8 cellular contexts compared by ENCODE assay signal in the genomic region with DNA sequence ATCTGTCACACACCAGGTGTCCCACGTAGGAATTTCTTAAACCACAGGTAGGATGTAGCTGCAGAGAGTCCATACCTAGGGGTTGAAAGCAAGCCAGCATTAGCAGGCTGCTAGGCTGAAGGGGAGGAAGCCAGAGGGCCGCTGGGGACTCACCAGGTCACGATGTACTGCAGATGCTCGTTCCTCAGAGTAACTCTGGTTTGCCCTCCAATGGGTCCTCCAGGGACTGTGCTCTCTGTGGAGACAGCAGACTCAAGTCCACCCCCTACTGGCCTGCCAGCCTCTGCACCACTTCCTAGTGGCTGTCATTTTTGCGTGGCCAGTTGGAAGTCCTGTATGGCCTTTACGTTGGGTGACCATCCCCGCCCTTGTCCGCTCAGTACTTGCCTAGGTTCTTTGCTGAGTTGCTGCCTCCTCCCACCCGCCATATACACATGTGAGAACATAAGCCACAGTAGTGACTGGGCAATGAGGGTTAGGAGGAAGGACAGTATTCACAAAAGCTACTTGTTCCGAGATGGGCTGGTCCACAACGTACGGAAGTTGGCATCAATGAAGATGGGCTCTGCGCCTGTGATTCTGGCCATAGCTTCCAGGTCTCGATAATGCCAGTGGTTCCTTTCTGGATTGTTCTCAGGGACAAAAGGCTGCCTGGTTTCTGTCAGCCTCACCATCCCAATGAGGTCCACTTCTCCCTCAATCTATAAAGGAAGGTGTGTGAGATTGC. TPM values are rescaled to one million over a fixed set of nuclear protein-coding genes. Genes with fewer than 3 reads are reported as not detected.
DNase-seq lines count a peak whose midpoint lies in the region; ATAC-seq and TF ChIP-seq lines count a peak whose summit lies in the region.

No MANE protein-coding gene starts in this region.

- H4K20me1 ChIP-seq in MM.1S (ENCODE audit: insufficient read depth, low read length), result peaks cover 11% of the 10 kb centered on the region

- TF ChIP-seq CTCF in MM.1S (IDR thresholded peaks at IDR 0.05; ENCODE audit: low read length) (peak; percentile 62), upper lobe of right lung (IDR thresholded peaks at IDR 0.05) (peak; percentile 57)

- H3K27me3 ChIP-seq in MM.1S (replicated peaks; ENCODE audit: insufficient read depth, low read length) (no peaks in the 10 kb centered on the region), upper lobe of right lung (no peaks in the 10 kb centered on the region)

- H2AFZ ChIP-seq in MM.1S (ENCODE audit: low read length), result no peak overlapping the region

- H3K4me2 ChIP-seq in MM.1S (ENCODE audit: low read depth, low read length), result no peak overlapping the region

- H3K27ac ChIP-seq in MM.1S (ENCODE audit: low read length) (no peak overlapping the region), upper lobe of right lung (no peak overlapping the region)

- H3K9ac ChIP-seq in MM.1S (ENCODE audit: low read length), result no peak overlapping the region

- peaks cover 70% of the 10 kb centered on the region for H3F3A ChIP-seq in MM.1S (ENCODE audit: insufficient read depth, low read length)

- H3K4me3 ChIP-seq in MM.1S (ENCODE audit: low read length), result no peak overlapping the region
- no peak overlapping the region for H3K4me3 ChIP-seq in upper lobe of right lung

- intact Hi-C loops in left cardiac atrium (cut with DNase I), result no loop called here
- intact Hi-C loops in upper lobe of right lung (cut with DNase I), result no loop called here

- H3K36me3 ChIP-seq in MM.1S (replicated peaks; ENCODE audit: insufficient read depth, low read length), result peaks cover 17% of the 10 kb centered on the region
- peaks cover 54% of the 10 kb centered on the region for H3K36me3 ChIP-seq in upper lobe of right lung

- H3K9me2 ChIP-seq in MM.1S (replicated peaks; ENCODE audit: insufficient read depth, low read length), result no peaks in the 10 kb centered on the region

- H3K79me2 ChIP-seq in MM.1S (ENCODE audit: low read length), result peaks cover 60% of the 10 kb centered on the region

- H3K9me3 ChIP-seq in MM.1S (replicated peaks; ENCODE audit: insufficient read depth, low read length), result no peaks in the 10 kb centered on the region
- H3K9me3 ChIP-seq in upper lobe of right lung, result no peaks in the 10 kb centered on the region

- peaks cover 11% of the 10 kb centered on the region; the same call in 1 of the 2 replicates for H3K4me1 ChIP-seq in MM.1S (ENCODE audit: low read length)
- peaks cover 26% of the 10 kb centered on the region for H3K4me1 ChIP-seq in upper lobe of right lung

- DNase-seq in activated CD4-positive, alpha-beta T cell treated with anti-CD3 and anti-CD28 coated beads for 48 hours, result peak; percentile 71
- no peak for DNase-seq in activated CD4-positive, alpha-beta T cell treated with anti-CD3 and anti-CD28 coated beads, Interleukin-2, amount 50 U/mL, for 1 hour
- DNase-seq in MM.1S, result peak; percentile 66
- DNase-seq in activated CD8-positive, alpha-beta memory T cell treated with anti-CD3 and anti-CD28 coated beads for 24 hours, result peak; percentile 82
- DNase-seq in left cardiac atrium, result peak; percentile 56
- DNase-seq in upper lobe of right lung, result no peak
- DNase-seq in amniotic stem cell (lab: John Stamatoyannopoulos, UW), result no peak

- ATAC-seq in left cardiac atrium (no peak), upper lobe of right lung (peak; percentile 15), GM18502 (IDR thresholded peaks at IDR 0.05; ENCODE audit: poor library complexity, unreplicated experiment) (no peak)

RNA-seq across cellular contexts. Expression of a gene that starts 4.1 kb away (rescaled TPM):
- total RNA-seq in left cardiac atrium (1,000 to 10,000 TPM; 1,074 to 1,076 TPM), upper lobe of right lung (1,380 TPM)

RNA-seq across cellular contexts. Expression of a gene that starts 4.1 kb away (rescaled TPM):
- 10 to 100 TPM; 18.2 to 22.7 TPM for total RNA-seq in left cardiac atrium
- 25.8 TPM for total RNA-seq in upper lobe of right lung

RNA-seq across cellular contexts. Expression of a gene that starts 4.2 kb away (rescaled TPM):
- total RNA-seq in left cardiac atrium (10 to 100 TPM; 34.1 to 42.5 TPM), upper lobe of right lung (43.9 TPM)

RNA-seq across cellular contexts. Expression of a gene that starts 4.3 kb away (rescaled TPM):
- 10 to 100 TPM; 10.6 to 15.5 TPM for total RNA-seq in left cardiac atrium
- 12.0 TPM for total RNA-seq in upper lobe of right lung

RNA-seq across cellular contexts. Expression of a gene that starts 16.1 kb away (rescaled TPM):
- 10 to 100 TPM; 11.1 to 12.2 TPM for total RNA-seq in left cardiac atrium
- total RNA-seq in upper lobe of right lung, result 15.9 TPM

Comparison
In these comparisons a context has a peak if more than half of its experiments do, and no peak if none do; other contexts are left out.
1. DNase-seq: peak in activated CD4-positive, alpha-beta T cell treated with anti-CD3 and anti-CD28 coated beads for 48 hours (single experiment), MM.1S (single experiment), activated CD8-positive, alpha-beta memory T cell treated with anti-CD3 and anti-CD28 coated beads for 24 hours (single experiment) and left cardiac atrium (single experiment); none in activated CD4-positive, alpha-beta T cell treated with anti-CD3 and anti-CD28 coated beads, Interleukin-2, amount 50 U/mL, for 1 hour (single experiment), upper lobe of right lung (single experiment) and amniotic stem cell (single experiment).